18 cellular contexts compared by ENCODE assay signal in the genomic region with DNA sequence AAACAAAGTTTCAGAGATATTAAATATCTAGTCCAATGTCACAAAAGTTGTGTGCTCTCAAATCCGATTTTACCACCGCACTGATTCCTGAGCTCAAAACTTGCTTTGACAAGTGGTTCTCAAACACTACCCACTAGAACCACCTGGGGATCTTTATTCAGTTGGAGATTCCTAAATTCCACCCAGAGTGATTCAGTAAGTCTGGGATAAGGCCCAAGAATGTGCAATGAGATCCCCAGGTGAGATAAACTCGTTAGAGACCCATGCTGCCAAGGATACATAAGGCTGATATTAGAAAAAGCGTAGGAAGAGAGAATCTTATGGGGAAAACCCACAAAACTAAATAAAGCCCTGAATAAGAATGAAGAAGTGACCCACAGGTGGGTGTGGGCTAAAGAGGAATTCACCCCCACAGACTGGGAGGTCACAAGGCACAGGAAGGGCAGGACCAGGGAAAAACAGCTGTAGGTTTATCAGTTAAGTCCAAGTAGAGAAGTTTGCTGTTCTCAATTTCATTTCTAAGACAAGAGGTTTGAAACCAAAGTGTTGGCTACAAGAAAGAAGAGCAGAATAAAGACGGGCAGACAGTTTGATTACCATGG. TPM values are rescaled to one million over a fixed set of nuclear protein-coding genes. Genes with fewer than 3 reads are reported as not detected.
DNase-seq lines count a peak whose midpoint lies in the region; ATAC-seq and TF ChIP-seq lines count a peak whose summit lies in the region.
"Had no signal": no experiment of that assay in that cellular context is flagged by ENCODE, and none has a peak within 500 bp of the region (broad histone marks: within the 10 kb centered on the region; RNA-seq: fewer than 3 reads in every experiment).

No MANE protein-coding gene starts in this region.

- dilution Hi-C loops in mammary epithelial cell (cut with HindIII; ENCODE audit: low sequenced_read_pairs), result no loop called here

- H3K79me2 ChIP-seq in mammary epithelial cell (ENCODE audit: insufficient read depth, low read length), result no peaks in the 10 kb centered on the region

- 2% methylated on average over 5 of the region's 5 CpGs for whole genome bisulfite sequencing in mammary epithelial cell (ENCODE audit: low coverage, missing lambda C conversion rate)

- no peak overlapping the region for H3K9ac ChIP-seq in mammary epithelial cell (ENCODE audit: insufficient read depth, low read length)

- BruUV-seq in mammary epithelial cell (replicated peaks; lab: Mats Ljungman, UMichigan), result no TSS peak
- BruUV-seq in A673 (replicated peaks; lab: Mats Ljungman, UMichigan), result no TSS peak

- H3K27ac ChIP-seq in mammary epithelial cell (ENCODE audit: insufficient read depth, low read depth, low read length) (no peak overlapping the region), A673 (ENCODE audit: low read depth, low read length, poor library complexity, severe bottlenecking) (no peak overlapping the region)
- H3K27ac ChIP-seq: cardiac muscle cell, heart left ventricle, stomach, VCaP had no signal

- DNase-seq in A172 (ENCODE audit: low spot score) (peak; percentile 13), mammary epithelial cell (peak; percentile 94), Ammon's horn (ENCODE audit: low spot score) (no peak), NCI-H526 (lab: John Stamatoyannopoulos, UW) (no peak), A673 (ENCODE audit: low spot score) (no peak), NCI-H2029 treated with DMSO at 0.1 percent for 48 hours (lab: John Stamatoyannopoulos, UW) (no peak)
- DNase-seq: activated CD4-positive, alpha-beta memory T cell treated with anti-CD3 and anti-CD28 coated beads, Interleukin-2, amount 10 ng/mL, durations not matched to agents 7 days and 5 days; CD8-positive, alpha-beta T cell; effector CD4-positive, alpha-beta T cell; EL; heart left ventricle; NCI-H774; stimulated activated CD4-positive, alpha-beta T cell treated with anti-CD3 and anti-CD28 coated beads, Interleukin-15, amount 100 ng/mL, for 24 hours; stomach had no signal

- H3K27me3 ChIP-seq in mammary epithelial cell (ENCODE audit: insufficient read depth, low read length) (no peaks in the 10 kb centered on the region), A673 (replicated peaks; ENCODE audit: insufficient read depth, low read depth, low read length, poor library complexity) (peaks cover 37% of the 10 kb centered on the region)
- H3K27me3 ChIP-seq: cardiac muscle cell, heart left ventricle, stomach had no signal

- peak overlapping the region; percentile 67 for H3K4me2 ChIP-seq in mammary epithelial cell (ENCODE audit: insufficient read depth, low read depth, low read length)

- in situ Hi-C loops in mammary epithelial cell (cut with MboI; ENCODE audit: low sequenced_read_pairs in 2 of 2), result no loop called here

- H4K20me1 ChIP-seq in mammary epithelial cell (ENCODE audit: insufficient read depth, low read length), result no peaks in the 10 kb centered on the region

- no peak overlapping the region for H2AFZ ChIP-seq in mammary epithelial cell (ENCODE audit: low read depth, low read length)

- ATAC-seq in GM21360 (IDR thresholded peaks at IDR 0.05; ENCODE audit: unreplicated experiment) (peak; percentile 59), HG03045 (IDR thresholded peaks at IDR 0.05; ENCODE audit: unreplicated experiment) (peak; percentile 51)
- ATAC-seq: CD8-positive, alpha-beta T cell; heart left ventricle had no signal

- intact Hi-C loops in mammary epithelial cell (cut with micrococcal nuclease), result no loop called here
- intact Hi-C loops in A673 (cut with micrococcal nuclease; ENCODE audit: unreplicated experiment), result no loop called here

- CTCF ChIA-PET in mammary epithelial cell (lab: Charles Lee; ENCODE audit: low non-redundant PET) (interaction anchor here (0.5 kb wide), 1 partner anchor 70 kb away, joined by 4 read pairs; no protein-coding TSS in a partner anchor), A673 (lab: Charles Lee) (no interaction called here)

- no peaks in the 10 kb centered on the region for H3K9me3 ChIP-seq in mammary epithelial cell (replicated peaks; ENCODE audit: insufficient read depth, low read length)
- H3K9me3 ChIP-seq in A673 (ENCODE audit: low read depth, low read length, poor library complexity, severe bottlenecking), result no peaks in the 10 kb centered on the region
- H3K9me3 ChIP-seq: heart left ventricle, stomach had no signal

- H3K36me3 ChIP-seq in mammary epithelial cell (ENCODE audit: insufficient read depth, low read length), result no peaks in the 10 kb centered on the region
- H3K36me3 ChIP-seq in A673 (ENCODE audit: insufficient read depth, low read length, poor library complexity, severe bottlenecking), result no peaks in the 10 kb centered on the region
- H3K36me3 ChIP-seq: cardiac muscle cell had no signal

- H3K4me1 ChIP-seq in mammary epithelial cell (ENCODE audit: insufficient read depth, low read length), result peaks cover 32% of the 10 kb centered on the region
- H3K4me1 ChIP-seq in A673 (ENCODE audit: insufficient read depth, low read length, poor library complexity, severe bottlenecking), result no peaks in the 10 kb centered on the region
- H3K4me1 ChIP-seq: heart left ventricle, stomach had no signal

- TF ChIP-seq CTCF in mammary epithelial cell (conservative IDR thresholded peaks at IDR 0.05 in 1 of 2, IDR thresholded peaks at IDR 0.05 in 1 of 2; ENCODE audit: extremely low read depth in 1 of 2, insufficient read depth in 1 of 2, low read depth in 1 of 2, low read length in 2 of 2) (peak in 1 of 2 donors; percentile 40), A673 (conservative IDR thresholded peaks at IDR 0.05; ENCODE audit: low read depth, low read length) (no peak)

- POLR2A ChIA-PET in A673 (lab: Charles Lee; ENCODE audit: low non-redundant PET), result no interaction called here

- H3K4me3 ChIP-seq in mammary epithelial cell (replicated peaks in 1 of 3; ENCODE audit: insufficient read depth in 1 of 3, low read depth in 2 of 3, low read length in 3 of 3), result no peak overlapping the region
- H3K4me3 ChIP-seq in A673 (ENCODE audit: low read depth, low read length, poor library complexity, severe bottlenecking), result no peak overlapping the region
- H3K4me3 ChIP-seq: cardiac muscle cell, heart left ventricle, stomach had no signal

RNA-seq across cellular contexts. Expression of a gene that starts 11.5 kb away (rescaled TPM):
- total RNA-seq in A172 (2014; rRNA removed; shearing (Covaris generic)), result 2,056 and 2,688 TPM in 2 replicates
- 1,000 to 10,000 TPM; 1,069 to 1,616 TPM for total RNA-seq in mammary epithelial cell
- 4,815 TPM for polyA plus RNA-seq in mammary epithelial cell
- polyA minus RNA-seq in mammary epithelial cell, result 502 TPM
- 1,732 and 1,749 TPM in 2 replicates for total RNA-seq in A673 (2021)

Comparison
In these comparisons a context has a peak if more than half of its experiments do, and no peak if none do; other contexts are left out.
1. DNase-seq: peak in A172 (single experiment) and mammary epithelial cell (single experiment); none in Ammon's horn (single experiment), NCI-H526 (0 of 2), A673 (single experiment) and NCI-H2029 treated with DMSO at 0.1 percent for 48 hours (single experiment).